18 cellular contexts compared by ENCODE assay signal in the genomic region with DNA sequence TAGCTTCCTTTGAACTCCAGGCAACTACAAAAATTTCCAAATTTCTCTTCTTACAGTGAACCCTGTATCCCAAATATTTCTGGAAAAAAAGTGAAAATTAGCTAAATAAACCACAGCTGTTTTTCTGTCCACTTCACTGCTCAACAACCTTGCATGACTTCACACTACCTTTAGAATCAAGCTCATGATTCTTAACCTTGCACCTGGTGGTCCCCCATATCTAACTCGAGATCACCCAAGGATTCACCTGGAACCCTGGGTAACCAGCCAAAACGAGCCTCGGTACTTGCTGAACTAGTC. TPM values are rescaled to one million over a fixed set of nuclear protein-coding genes. Genes with fewer than 3 reads are reported as not detected.
"Had no signal": no experiment of that assay in that cellular context is flagged by ENCODE, and none has a peak within 500 bp of the region (broad histone marks: within the 10 kb centered on the region; RNA-seq: fewer than 3 reads in every experiment).

No MANE protein-coding gene starts in this region.

- H3K9me3 Mint-ChIP-seq: activated naive CD4-positive, alpha-beta T cell treated with anti-CD3 and anti-CD28 coated beads for 36 hours; activated T-helper 17 cell treated with anti-CD3 and anti-CD28 coated beads, Interleukin-2, amount 50 U/mL, for 72 hours had no signal

- H3K4me2 ChIP-seq: hepatocyte, smooth muscle cell had no signal

- H3K4me3 Mint-ChIP-seq: activated CD4-positive, alpha-beta T cell treated with anti-CD3 and anti-CD28 coated beads for 36 hours; activated naive CD4-positive, alpha-beta T cell treated with anti-CD3 and anti-CD28 coated beads for 36 hours; activated T-helper 17 cell treated with anti-CD3 and anti-CD28 coated beads, Interleukin-2, amount 50 U/mL, for 72 hours had no signal

- ATAC-seq: right cardiac atrium had no signal

- H3K27ac ChIP-seq: cardiac muscle cell, hepatocyte, parathyroid adenoma, suprapubic skin had no signal

- H3K4me3 ChIP-seq: cardiac muscle cell, hepatocyte, smooth muscle cell, suprapubic skin, upper lobe of left lung had no signal

- DNase-seq: activated CD8-positive, alpha-beta memory T cell treated with anti-CD3 and anti-CD28 coated beads for 24 hours; right cardiac atrium; T-helper 9 cell had no signal

- H3K4me1 Mint-ChIP-seq: activated CD4-positive, alpha-beta T cell treated with anti-CD3 and anti-CD28 coated beads for 36 hours; activated T-helper 17 cell treated with anti-CD3 and anti-CD28 coated beads, Interleukin-2, amount 50 U/mL, for 72 hours had no signal

- H2AFZ ChIP-seq: hepatocyte, parathyroid adenoma had no signal

- FAIRE-seq: colon, frontal cortex had no signal

- H3K9me3 ChIP-seq: suprapubic skin, upper lobe of left lung had no signal

- H3K27me3 ChIP-seq: cardiac muscle cell, hepatocyte, suprapubic skin, upper lobe of left lung had no signal

- H3K27ac Mint-ChIP-seq: activated CD4-positive, alpha-beta T cell treated with anti-CD3 and anti-CD28 coated beads for 36 hours; activated naive CD4-positive, alpha-beta T cell treated with anti-CD3 and anti-CD28 coated beads for 36 hours; activated T-helper 17 cell treated with anti-CD3 and anti-CD28 coated beads, Interleukin-2, amount 50 U/mL, for 72 hours had no signal

RNA-seq across cellular contexts. Expression of gene ACSM6, which starts 49.2 kb away (rescaled TPM):
- total RNA-seq: activated CD4-positive, alpha-beta T cell treated with anti-CD3 and anti-CD28 coated beads for 36 hours; activated naive CD4-positive, alpha-beta T cell treated with anti-CD3 and anti-CD28 coated beads for 36 hours; activated T-helper 17 cell treated with anti-CD3 and anti-CD28 coated beads, Interleukin-2, amount 50 U/mL, for 72 hours; cardiac muscle cell; fibroblast of lung; frontal cortex; hepatocyte; kidney epithelial cell; liver; myocyte; right cardiac atrium; smooth muscle cell; upper lobe of left lung had no signal
- polyA plus RNA-seq: fibroblast of lung, liver, right cardiac atrium, smooth muscle cell had no signal
